ENCODE assay signal across 17 cellular contexts in the genomic region with DNA sequence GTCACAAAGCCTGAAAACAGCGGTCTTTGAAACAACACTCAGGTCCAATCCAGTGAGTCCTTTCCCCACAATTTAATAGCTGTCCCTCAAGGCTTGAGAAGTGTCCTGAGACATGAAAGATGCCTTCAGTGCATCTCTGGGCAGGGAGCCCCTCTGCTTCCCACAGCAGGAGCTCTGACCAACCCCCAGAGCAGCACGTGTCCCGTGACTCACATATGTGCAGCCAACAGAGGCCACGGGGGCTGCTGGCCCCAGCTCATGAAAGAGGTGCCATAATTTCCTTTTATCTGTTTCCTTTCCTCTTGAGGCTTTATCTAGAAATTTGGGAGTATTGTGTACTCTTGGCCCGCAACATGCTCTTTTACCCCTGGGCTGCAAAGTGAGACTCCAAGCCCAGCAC. TPM values are rescaled to one million over a fixed set of nuclear protein-coding genes. Genes with fewer than 3 reads are reported as not detected.
A peak's percentile ranks its signal among the peaks of the same experiment; 100 is the strongest.
DNase-seq lines count a peak whose midpoint lies in the region; ATAC-seq and TF ChIP-seq lines count a peak whose summit lies in the region.
"Had no signal": no experiment of that assay in that cellular context is flagged by ENCODE, and none has a peak within 500 bp of the region (broad histone marks: within the 10 kb centered on the region; RNA-seq: fewer than 3 reads in every experiment).

No MANE protein-coding gene starts in this region.

- H3K9me3 ChIP-seq in sigmoid colon (no peaks in the 10 kb centered on the region), upper lobe of right lung (no peaks in the 10 kb centered on the region)
- H3K9me3 ChIP-seq: Caco-2 had no signal

- intact Hi-C loops in natural killer cell (cut with micrococcal nuclease) (no loop called here), sigmoid colon (cut with DNase I) (no loop called here), upper lobe of right lung (cut with DNase I) (no loop called here)

- no peak for TF ChIP-seq EP300 in sigmoid colon (IDR thresholded peaks at IDR 0.05)

- H3K4me1 ChIP-seq in sigmoid colon (no peaks in the 10 kb centered on the region), upper lobe of right lung (no peaks in the 10 kb centered on the region)
- H3K4me1 ChIP-seq: Caco-2 had no signal

- H3K4me3 Mint-ChIP-seq in activated CD8-positive, alpha-beta memory T cell treated with anti-CD3 and anti-CD28 coated beads, Interleukin-2, amount 10 ng/mL, durations not matched to agents 7 days and 5 days, result no peak overlapping the region
- no peak overlapping the region for H3K4me3 Mint-ChIP-seq in natural killer cell treated with Interleukin-12 subunit alpha and Interleukin-12 subunit beta and Interleukin-15 and Interleukin-18, amount 100 ng/mL, for 72 hours
- no peak overlapping the region for H3K4me3 Mint-ChIP-seq in natural killer cell
- H3K4me3 Mint-ChIP-seq: CD14-positive monocyte; CD8-positive, alpha-beta memory T cell; HFFc6 had no signal

- no peak for TF ChIP-seq POLR2A in sigmoid colon (IDR thresholded peaks at IDR 0.05)

- no peaks in the 10 kb centered on the region for H3K36me3 Mint-ChIP-seq in activated CD8-positive, alpha-beta memory T cell treated with anti-CD3 and anti-CD28 coated beads, Interleukin-2, amount 10 ng/mL, durations not matched to agents 7 days and 5 days
- H3K36me3 Mint-ChIP-seq in natural killer cell treated with Interleukin-12 subunit alpha and Interleukin-12 subunit beta and Interleukin-15 and Interleukin-18, amount 100 ng/mL, for 72 hours, result no peaks in the 10 kb centered on the region
- no peaks in the 10 kb centered on the region for H3K36me3 Mint-ChIP-seq in natural killer cell
- H3K36me3 Mint-ChIP-seq: CD14-positive monocyte; CD8-positive, alpha-beta memory T cell had no signal

- no peaks in the 10 kb centered on the region for H3K4me1 Mint-ChIP-seq in activated CD8-positive, alpha-beta memory T cell treated with anti-CD3 and anti-CD28 coated beads, Interleukin-2, amount 10 ng/mL, durations not matched to agents 7 days and 5 days
- H3K4me1 Mint-ChIP-seq in natural killer cell treated with Interleukin-12 subunit alpha and Interleukin-12 subunit beta and Interleukin-15 and Interleukin-18, amount 100 ng/mL, for 72 hours (ENCODE audit: low read depth in 2 of 2), result no peaks in the 10 kb centered on the region
- H3K4me1 Mint-ChIP-seq in natural killer cell, result no peaks in the 10 kb centered on the region
- H3K4me1 Mint-ChIP-seq: CD14-positive monocyte; CD8-positive, alpha-beta memory T cell had no signal

- H3K27ac Mint-ChIP-seq in activated CD8-positive, alpha-beta memory T cell treated with anti-CD3 and anti-CD28 coated beads, Interleukin-2, amount 10 ng/mL, durations not matched to agents 7 days and 5 days, result no peak overlapping the region
- no peak overlapping the region for H3K27ac Mint-ChIP-seq in natural killer cell treated with Interleukin-12 subunit alpha and Interleukin-12 subunit beta and Interleukin-15 and Interleukin-18, amount 100 ng/mL, for 72 hours
- no peak overlapping the region for H3K27ac Mint-ChIP-seq in natural killer cell
- H3K27ac Mint-ChIP-seq: CD8-positive, alpha-beta memory T cell; HFFc6 had no signal

- no peaks in the 10 kb centered on the region for H3K9me3 Mint-ChIP-seq in activated CD8-positive, alpha-beta memory T cell treated with anti-CD3 and anti-CD28 coated beads, Interleukin-2, amount 10 ng/mL, durations not matched to agents 7 days and 5 days (ENCODE audit: low read depth)
- no peaks in the 10 kb centered on the region for H3K9me3 Mint-ChIP-seq in natural killer cell treated with Interleukin-12 subunit alpha and Interleukin-12 subunit beta and Interleukin-15 and Interleukin-18, amount 100 ng/mL, for 72 hours
- no peaks in the 10 kb centered on the region for H3K9me3 Mint-ChIP-seq in natural killer cell
- H3K9me3 Mint-ChIP-seq: HFFc6 had no signal

- H3K27me3 ChIP-seq in sigmoid colon (no peaks in the 10 kb centered on the region), upper lobe of right lung (no peaks in the 10 kb centered on the region)

- peak; percentile 22 for DNase-seq in activated CD8-positive, alpha-beta memory T cell treated with anti-CD3 and anti-CD28 coated beads, Interleukin-2, amount 10 ng/mL, durations not matched to agents 7 days and 5 days
- DNase-seq in activated CD8-positive, alpha-beta memory T cell treated with anti-CD3 and anti-CD28 coated beads for 24 hours, result no peak
- DNase-seq in natural killer cell treated with Interleukin-12 subunit alpha and Interleukin-12 subunit beta and Interleukin-15 and Interleukin-18, amount 100 ng/mL, for 72 hours (ENCODE audit: low spot score), result peak; percentile 8
- DNase-seq in natural killer cell, result no peak
- DNase-seq in islet precursor cell, result peak; percentile 33
- DNase-seq in sigmoid colon, result peak; percentile 49
- no peak for DNase-seq in CD1c-positive myeloid dendritic cell (ENCODE audit: extremely low spot score)
- DNase-seq in upper lobe of right lung, result no peak
- DNase-seq: Caco-2; CD8-positive, alpha-beta memory T cell; DND-41; HCEC 1CT; HFFc6 had no signal

- 82 to 85% methylated on average over 5 of the region's 5 CpGs for WGBS in sigmoid colon, 2 donors

- CTCF ChIA-PET in activated CD8-positive, alpha-beta memory T cell treated with anti-CD3 and anti-CD28 coated beads, Interleukin-2, amount 10 ng/mL, durations not matched to agents 7 days and 5 days (lab: Charles Lee), result interaction anchor here (1.1 kb wide), 1 partner anchor 33 kb away, joined by 3 read pairs; a partner anchor contains a TSS

- no peak for TF ChIP-seq CTCF in natural killer cell (IDR thresholded peaks at IDR 0.05)
- no peak for TF ChIP-seq CTCF in sigmoid colon (IDR thresholded peaks at IDR 0.05)
- TF ChIP-seq CTCF in upper lobe of right lung (IDR thresholded peaks at IDR 0.05), result no peak

- H3K27ac ChIP-seq in sigmoid colon (no peak overlapping the region), upper lobe of right lung (no peak overlapping the region)
- H3K27ac ChIP-seq: 22Rv1 had no signal

- no peaks in the 10 kb centered on the region for H3K36me3 ChIP-seq in sigmoid colon
- no peaks in the 10 kb centered on the region for H3K36me3 ChIP-seq in upper lobe of right lung

- ATAC-seq in activated CD8-positive, alpha-beta memory T cell treated with anti-CD3 and anti-CD28 coated beads, Interleukin-2, amount 10 ng/mL, durations not matched to agents 7 days and 5 days, result no peak
- ATAC-seq in natural killer cell treated with Interleukin-12 subunit alpha and Interleukin-12 subunit beta and Interleukin-15 and Interleukin-18, amount 100 ng/mL, for 72 hours, result no peak
- ATAC-seq in natural killer cell (no peak), upper lobe of right lung (no peak)

- H3K4me3 ChIP-seq in sigmoid colon, result no peak overlapping the region
- no peak overlapping the region for H3K4me3 ChIP-seq in upper lobe of right lung

- H3K27me3 Mint-ChIP-seq in activated CD8-positive, alpha-beta memory T cell treated with anti-CD3 and anti-CD28 coated beads, Interleukin-2, amount 10 ng/mL, durations not matched to agents 7 days and 5 days, result no peaks in the 10 kb centered on the region
- peaks cover 7 to 9% of the 10 kb centered on the region in 2 donors for H3K27me3 Mint-ChIP-seq in natural killer cell treated with Interleukin-12 subunit alpha and Interleukin-12 subunit beta and Interleukin-15 and Interleukin-18, amount 100 ng/mL, for 72 hours
- peaks cover 8 to 9% of the 10 kb centered on the region in 2 donors for H3K27me3 Mint-ChIP-seq in natural killer cell (ENCODE audit: low read depth in 2 of 2)

RNA-seq across cellular contexts. Expression of a gene that starts 33.2 kb away (rescaled TPM):
- not detected for total RNA-seq in activated CD8-positive, alpha-beta memory T cell treated with anti-CD3 and anti-CD28 coated beads, Interleukin-2, amount 10 ng/mL, durations not matched to agents 7 days and 5 days
- total RNA-seq in natural killer cell treated with Interleukin-12 subunit alpha and Interleukin-12 subunit beta and Interleukin-15 and Interleukin-18, amount 100 ng/mL, for 72 hours, result not detected
- not detected for total RNA-seq in natural killer cell
- total RNA-seq in sigmoid colon, result 1 to 10 TPM in 1 of 4 donors, under 1 TPM in 1, not detected in 2; 0.66 to 1.8 TPM
- polyA plus RNA-seq in sigmoid colon, result under 1 TPM in 1 of 3 donors, not detected in 2; 0.04 TPM
- not detected for total RNA-seq in upper lobe of right lung
- total RNA-seq: A673; Caco-2; CD8-positive, alpha-beta memory T cell; HFFc6 had no signal
- polyA plus RNA-seq: BJ, CD14-positive monocyte had no signal

Comparison
In these comparisons a context has a peak if more than half of its experiments do, and no peak if none do; other contexts are left out.
1. DNase-seq: peak in activated CD8-positive, alpha-beta memory T cell treated with anti-CD3 and anti-CD28 coated beads, Interleukin-2, amount 10 ng/mL, durations not matched to agents 7 days and 5 days (single experiment), natural killer cell treated with Interleukin-12 subunit alpha and Interleukin-12 subunit beta and Interleukin-15 and Interleukin-18, amount 100 ng/mL, for 72 hours (single experiment), islet precursor cell (single experiment) and sigmoid colon (single experiment); none in activated CD8-positive, alpha-beta memory T cell treated with anti-CD3 and anti-CD28 coated beads for 24 hours (single experiment), natural killer cell (single experiment), CD1c-positive myeloid dendritic cell (single experiment) and upper lobe of right lung (single experiment).